In the genomic region with DNA sequence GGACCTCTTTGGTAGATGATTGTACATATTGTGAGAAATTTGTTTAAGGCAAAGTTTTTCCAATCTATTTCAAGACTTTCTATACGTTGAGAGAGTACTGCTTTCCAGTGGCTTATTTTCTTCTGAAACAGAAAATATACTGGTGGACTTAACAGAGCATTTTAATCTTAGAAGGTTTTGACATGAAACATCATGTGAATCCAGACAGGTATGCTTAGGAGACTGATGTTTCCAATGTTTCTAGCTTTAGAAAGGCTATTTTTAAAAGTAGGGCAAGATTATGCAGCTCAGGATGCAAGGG, we compare ENCODE assay signal across 10 cellular contexts.
DNase-seq lines count a peak whose midpoint lies in the region; ATAC-seq and TF ChIP-seq lines count a peak whose summit lies in the region.
"Had no signal": no experiment of that assay in that cellular context is flagged by ENCODE, and none has a peak within 500 bp of the region (broad histone marks: within the 10 kb centered on the region; RNA-seq: fewer than 3 reads in every experiment).

No MANE protein-coding gene starts in this region.

- TF ChIP-seq CTCF in LNCAP (IDR thresholded peaks at IDR 0.05) (peak; percentile 0; the same call in 1 of the 2 replicates), breast epithelium (IDR thresholded peaks at IDR 0.05) (no peak), progenitor cell of endocrine pancreas (IDR thresholded peaks at IDR 0.05; ENCODE audit: unreplicated experiment) (peak; percentile 22)

- peaks cover 29% of the 10 kb centered on the region for H3K36me3 ChIP-seq in CD4-positive, alpha-beta memory T cell (ENCODE audit: insufficient read depth, low read length)
- no peaks in the 10 kb centered on the region for H3K36me3 ChIP-seq in breast epithelium

- H3K36me3 Mint-ChIP-seq in CD4-positive, alpha-beta memory T cell = peaks cover 41 to 83% of the 10 kb centered on the region in 2 donors
- H3K36me3 Mint-ChIP-seq in progenitor cell of endocrine pancreas (ENCODE audit: insufficient read depth) = peaks cover 11% of the 10 kb centered on the region

- no peak for TF ChIP-seq POLR2A in breast epithelium (IDR thresholded peaks at IDR 0.05)

- CTCF ChIA-PET in CD4-positive, alpha-beta memory T cell (lab: Charles Lee; ENCODE audit: partially characterized antibody) = interaction anchor here (0.7 to 3.6 kb wide), 42 partner anchors 10 to 1040 kb away, joined by 3 to 96 read pairs (median 4); a partner anchor contains a TSS

- no peaks in the 10 kb centered on the region for H3K27me3 Mint-ChIP-seq in CD4-positive, alpha-beta memory T cell
- H3K27me3 Mint-ChIP-seq in progenitor cell of endocrine pancreas = no peaks in the 10 kb centered on the region

- ATAC-seq in HG03432 (IDR thresholded peaks at IDR 0.05; ENCODE audit: unreplicated experiment) (no peak), HG02938 (IDR thresholded peaks at IDR 0.05; ENCODE audit: unreplicated experiment) (no peak)

- peak overlapping the region; percentile 70 to 94 (median 91) for H3K4me3 Mint-ChIP-seq in CD4-positive, alpha-beta memory T cell
- H3K4me3 Mint-ChIP-seq in progenitor cell of endocrine pancreas (ENCODE audit: low read depth) = peak overlapping the region; percentile 26

- H3K4me1 ChIP-seq in CD4-positive, alpha-beta memory T cell (ENCODE audit: insufficient read depth, low read length) = peaks cover 94% of the 10 kb centered on the region
- H3K4me1 ChIP-seq in breast epithelium = peaks cover 6 to 33% of the 10 kb centered on the region in 2 donors

- H3K4me3 ChIP-seq in CD4-positive, alpha-beta memory T cell (ENCODE audit: low read length in 2 of 2) = peak overlapping the region in 1 of 2 donors; percentile 26
- no peak overlapping the region for H3K4me3 ChIP-seq in breast epithelium
- H3K4me3 ChIP-seq: testis had no signal

- H3K9me3 Mint-ChIP-seq in CD4-positive, alpha-beta memory T cell = no peaks in the 10 kb centered on the region
- H3K9me3 Mint-ChIP-seq in progenitor cell of endocrine pancreas (ENCODE audit: low read depth) = no peaks in the 10 kb centered on the region

- no peaks in the 10 kb centered on the region for H3K9me3 ChIP-seq in CD4-positive, alpha-beta memory T cell (ENCODE audit: control insufficient read depth in 1 of 2, low read length in 2 of 2)
- no peaks in the 10 kb centered on the region for H3K9me3 ChIP-seq in breast epithelium
- H3K9me3 ChIP-seq: testis had no signal

- H3K27ac ChIP-seq in CD4-positive, alpha-beta memory T cell (ENCODE audit: low read depth, low read length) = peak overlapping the region; percentile 5
- H3K27ac ChIP-seq in breast epithelium = peak overlapping the region; percentile 90 to 94

- intact Hi-C loops in CD4-positive, alpha-beta memory T cell (cut with micrococcal nuclease) = loop anchor here (1.0 to 10.0 kb wide), 7 partner anchors 81 to 1039 kb away; no protein-coding TSS in a partner anchor
- intact Hi-C loops in breast epithelium (cut with DNase I; ENCODE audit: low total_unique reads) = no loop called here

- POLR2A ChIA-PET in CD4-positive, alpha-beta memory T cell (lab: Charles Lee; ENCODE audit: partially characterized antibody) = interaction anchor here (0.8 to 3.6 kb wide), 13 partner anchors 11 to 1080 kb away, joined by 3 to 35 read pairs (median 5); a partner anchor contains a TSS

- DNase-seq in CD4-positive, alpha-beta memory T cell = no peak
- no peak for DNase-seq in breast epithelium (ENCODE audit: low spot score in 2 of 2)
- no peak for DNase-seq in progenitor cell of endocrine pancreas (ENCODE audit: low spot score, unreplicated experiment)
- no peak for DNase-seq in COLO668 (lab: John Stamatoyannopoulos, UW; ENCODE audit: unreplicated experiment)
- DNase-seq in NCI-H2081 treated with DMSO at 0.1 percent for 48 hours (lab: John Stamatoyannopoulos, UW) = no peak
- DNase-seq: activated CD4-positive, CD25-positive, alpha-beta regulatory T cell; testis had no signal

- peak overlapping the region; percentile 67 to 92 (median 83) for H3K27ac Mint-ChIP-seq in CD4-positive, alpha-beta memory T cell
- H3K27ac Mint-ChIP-seq in progenitor cell of endocrine pancreas = no peak overlapping the region

- no peaks in the 10 kb centered on the region for H3K27me3 ChIP-seq in CD4-positive, alpha-beta memory T cell (ENCODE audit: insufficient read depth, low read length)
- H3K27me3 ChIP-seq in breast epithelium = no peaks in the 10 kb centered on the region
- H3K27me3 ChIP-seq: testis had no signal

- peaks cover 78 to 100% (median 90%) of the 10 kb centered on the region in 4 donors for H3K4me1 Mint-ChIP-seq in CD4-positive, alpha-beta memory T cell
- H3K4me1 Mint-ChIP-seq in progenitor cell of endocrine pancreas (ENCODE audit: low read depth) = peaks cover 64% of the 10 kb centered on the region

Comparison
In these comparisons a context has a peak if more than half of its experiments do, and no peak if none do; other contexts are left out.
1. CTCF ChIP-seq: peak in LNCAP (single experiment) and progenitor cell of endocrine pancreas (single experiment); none in breast epithelium (0 of 3).